In the genomic region with DNA sequence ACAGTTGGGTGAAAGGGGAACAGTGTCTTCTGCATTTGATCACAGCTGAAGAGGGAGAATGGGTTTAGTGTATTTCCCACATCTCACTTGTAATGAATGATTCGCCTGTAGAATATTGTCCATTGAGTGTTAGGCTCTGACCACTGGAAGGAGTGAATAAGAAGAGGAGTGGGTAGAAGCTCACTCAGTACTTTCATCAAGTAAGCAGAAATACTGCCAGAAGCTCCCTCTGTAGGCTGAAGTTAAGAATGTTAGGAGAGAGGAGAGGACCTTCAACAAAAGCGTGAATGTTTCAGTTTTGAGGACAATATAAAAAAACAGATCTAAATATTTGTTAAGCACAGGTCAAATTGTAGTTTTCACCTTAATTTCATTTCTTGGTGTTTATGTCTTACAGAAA, we compare ENCODE assay signal across 1 cellular context.
TF ChIP-seq lines count a peak whose summit lies in the region.

No MANE protein-coding gene starts in this region.

TF ChIP-seq in HepG2, 621 proteins besides CTCF, POLR2A, EP300 and RAD21:
- TF ChIP-seq ZNF431 (CRISPR knock-in tag; IDR thresholded peaks at IDR 0.05; ENCODE audit: borderline replicate concordance, low read depth) (no peak), ZZZ3 (CRISPR knock-in tag; IDR thresholded peaks at IDR 0.05; ENCODE audit: borderline replicate concordance) (no peak), SMC3 (IDR thresholded peaks at IDR 0.05; ENCODE audit: low read length) (peak; percentile 28; the same call in 1 of the 2 replicates), FOSL1 (CRISPR knock-in tag; IDR thresholded peaks at IDR 0.05; ENCODE audit: borderline replicate concordance) (no peak), STAG1 (CRISPR knock-in tag; IDR thresholded peaks at IDR 0.05) (peak; percentile 49)
TF ChIP-seq in HepG2: peak in this region for 2.
